20 cellular contexts compared by ENCODE assay signal in the genomic region with DNA sequence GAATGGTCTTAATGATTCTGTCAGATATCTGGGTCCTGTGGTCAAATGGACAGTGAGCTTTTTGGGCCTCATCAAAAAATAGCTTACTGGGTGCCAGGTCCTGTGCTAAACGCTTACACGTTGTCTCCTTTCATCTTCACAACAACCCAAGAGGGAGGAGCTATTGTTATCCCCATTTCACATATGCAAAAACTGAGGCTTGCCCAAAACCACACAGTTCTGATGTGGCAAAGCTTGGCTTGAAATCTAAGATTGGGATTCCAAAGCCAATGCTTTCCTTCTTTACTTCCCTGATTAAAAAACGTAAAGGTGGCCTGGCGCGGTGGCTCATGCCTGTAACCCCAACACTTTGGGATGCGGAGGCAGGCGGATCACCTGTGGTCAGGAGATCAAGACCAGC.
DNase-seq lines count a peak whose midpoint lies in the region; ATAC-seq, FAIRE-seq and TF ChIP-seq lines count a peak whose summit lies in the region.
"Had no signal": no experiment of that assay in that cellular context is flagged by ENCODE, and none has a peak within 500 bp of the region (broad histone marks: within the 10 kb centered on the region; RNA-seq: fewer than 3 reads in every experiment).

No MANE protein-coding gene starts in this region.

- H3K27ac ChIP-seq in HepG2 (ENCODE audit: extremely low read length, insufficient read depth, low read length) (no peak overlapping the region), right lobe of liver (no peak overlapping the region), GM12878 (ENCODE audit: control insufficient read depth, insufficient read depth) (no peak overlapping the region)
- H3K27ac ChIP-seq: C4-2B had no signal

- TF ChIP-seq CTCF in HepG2 (CRISPR knock-in tag; IDR thresholded peaks at IDR 0.05) (no peak), right lobe of liver (IDR thresholded peaks at IDR 0.05) (no peak), GM12878 (IDR thresholded peaks at IDR 0.05 in 2 of 3, conservative IDR thresholded peaks at IDR 0.05 in 1 of 3; ENCODE audit: control insufficient read depth in 2 of 3, extremely low read depth in 1 of 3, insufficient read depth in 1 of 3, low read depth in 3 of 3, low read length in 3 of 3) (no peak)

- no peaks in the 10 kb centered on the region for H3K27me3 ChIP-seq in HepG2 (ENCODE audit: control insufficient read depth in 1 of 2, insufficient read depth in 2 of 2, low read length in 2 of 2)
- H3K27me3 ChIP-seq in right lobe of liver, result no peaks in the 10 kb centered on the region
- peaks cover 0 to 2% of the 10 kb centered on the region in 2 experiments; a peak in 1 of 4 replicates for H3K27me3 ChIP-seq in GM12878 (replicated peaks in 1 of 2; ENCODE audit: control insufficient read depth in 2 of 2, insufficient read depth in 2 of 2, low read length in 1 of 2)

- H4K20me1 ChIP-seq in HepG2 (ENCODE audit: insufficient read depth, low read length) (no peaks in the 10 kb centered on the region), GM12878 (ENCODE audit: control insufficient read depth, insufficient read depth) (no peaks in the 10 kb centered on the region)

- ATAC-seq in HepG2 (no peak), right lobe of liver (no peak), GM12878 (no peak)
- no peak for ATAC-seq in activated T-helper 17 cell treated with anti-CD3 and anti-CD28 coated beads, Interleukin-2, amount 50 U/mL, for 72 hours (replicated peaks)
- ATAC-seq: GM23338 had no signal

- CTCF ChIA-PET in HepG2 (lab: Yijun Ruan, JAX; ENCODE audit: low intra/inter-chr PET ratio, low total read pairs) (no interaction called here), GM12878 (lab: Yijun Ruan, JAX) (interaction anchor here (0.6 to 1.9 kb wide), 7 partner anchors 11 to 232 kb away, joined by 3 to 4 read pairs (median 3); no protein-coding TSS in a partner anchor)

- TF ChIP-seq POLR2A in HepG2 (IDR thresholded peaks at IDR 0.05; ENCODE audit: insufficient read depth in 1 of 2, low read depth in 2 of 2, low read length in 2 of 2) (no peak), right lobe of liver (IDR thresholded peaks at IDR 0.05) (no peak), GM12878 (IDR thresholded peaks at IDR 0.05; ENCODE audit: low read depth, low read length) (no peak)

- POLR2A ChIA-PET in HepG2 (lab: Yijun Ruan, JAX), result no interaction called here
- POLR2A ChIA-PET in GM12878 (lab: Charles Lee), result interaction anchor here (0.6 kb wide), 1 partner anchor 70 kb away, joined by 8 read pairs; the partner anchor contains the start of gene ACTR2

- DNase-seq in HepG2 (ENCODE audit: low spot score) (no peak), right lobe of liver (no peak), NAMALWA (ENCODE audit: low spot score) (peak; percentile 25), GM12878 (ENCODE audit: low read depth, low spot score) (no peak), NCI-H128 (lab: John Stamatoyannopoulos, UW; ENCODE audit: unreplicated experiment) (no peak), NCI-H1092 treated with DMSO at 0.1 percent for 48 hours (lab: John Stamatoyannopoulos, UW) (no peak)
- DNase-seq: 8988T; ACHN; AML-193; Caco-2; CD4-positive, alpha-beta T cell; HCEC 1CT had no signal

- H3K79me2 ChIP-seq in HepG2 (ENCODE audit: insufficient read depth, low read length) (no peaks in the 10 kb centered on the region), GM12878 (ENCODE audit: control insufficient read depth, insufficient read depth, low read length) (no peaks in the 10 kb centered on the region)

- H2AFZ ChIP-seq in HepG2 (ENCODE audit: low read length) (no peak overlapping the region), GM12878 (ENCODE audit: control insufficient read depth, low read depth, low read length) (no peak overlapping the region)
- H2AFZ ChIP-seq: GM23338 had no signal

- H3K4me1 ChIP-seq in HepG2 (ENCODE audit: insufficient read depth, low read length) (peaks cover 76% of the 10 kb centered on the region), right lobe of liver (no peaks in the 10 kb centered on the region), GM12878 (ENCODE audit: control insufficient read depth, insufficient read depth, low read length) (peaks cover 32% of the 10 kb centered on the region)

- in situ Hi-C loops in HepG2 (cut with HindIII; ENCODE audit: extremely low pct_ligation_motif_present, low pct_unique_long_range_greater_than_20kb) (no loop called here), GM12878 (cut with MboI) (no loop called here)

- no peak overlapping the region for H3K27ac Mint-ChIP-seq in activated T-helper 17 cell treated with anti-CD3 and anti-CD28 coated beads, Interleukin-2, amount 50 U/mL, for 72 hours
- H3K27ac Mint-ChIP-seq: CD4-positive, alpha-beta T cell; GM23338 had no signal

- no peak overlapping the region for H3K4me3 Mint-ChIP-seq in activated T-helper 17 cell treated with anti-CD3 and anti-CD28 coated beads, Interleukin-2, amount 50 U/mL, for 72 hours
- H3K4me3 Mint-ChIP-seq: CD4-positive, alpha-beta T cell; GM23338 had no signal

- WGBS in HepG2 (ENCODE audit: low lambda C conversion rate), result 97% methylated on average over 7 of the region's 7 CpGs
- WGBS in right lobe of liver (ENCODE audit: insufficient coverage, low coverage, low lambda C conversion rate, missing lambda C conversion rate), result 83% methylated on average over 7 of the region's 7 CpGs
- WGBS in GM12878 (ENCODE audit: insufficient coverage, insufficient replicate concordance, low lambda C conversion rate, missing lambda C conversion rate), result 62% methylated on average over 7 of the region's 7 CpGs

- no peaks in the 10 kb centered on the region for H3K9me3 Mint-ChIP-seq in activated T-helper 17 cell treated with anti-CD3 and anti-CD28 coated beads, Interleukin-2, amount 50 U/mL, for 72 hours
- H3K9me3 Mint-ChIP-seq: CD4-positive, alpha-beta T cell; GM23338 had no signal

- TF ChIP-seq EP300 in HepG2 (IDR thresholded peaks at IDR 0.05; ENCODE audit: low read depth in 2 of 2, low read length in 2 of 2) (no peak), HepG2 (CRISPR knock-in tag; IDR thresholded peaks at IDR 0.05; ENCODE audit: borderline replicate concordance) (no peak), GM12878 (IDR thresholded peaks at IDR 0.05; ENCODE audit: borderline replicate concordance in 1 of 2, control insufficient read depth in 1 of 2, low read depth in 2 of 2, low read length in 2 of 2) (no peak)

- no TSS peak for BruUV-seq in HepG2 (replicated peaks; lab: Mats Ljungman, UMichigan)
- BruUV-seq in GM12878 (replicated peaks; lab: Mats Ljungman, UMichigan), result no TSS peak

- H3K9me3 ChIP-seq in HepG2 (ENCODE audit: low read length), result no peaks in the 10 kb centered on the region
- no peaks in the 10 kb centered on the region for H3K9me3 ChIP-seq in right lobe of liver
- H3K9me3 ChIP-seq in GM12878 (replicated peaks; ENCODE audit: control insufficient read depth, insufficient read depth, low read length), result no peaks in the 10 kb centered on the region
- H3K9me3 ChIP-seq: Caco-2 had no signal

- no peak for TF ChIP-seq RAD21 in HepG2 (CRISPR knock-in tag; IDR thresholded peaks at IDR 0.05)
- no peak for TF ChIP-seq RAD21 in GM12878 (IDR thresholded peaks at IDR 0.05; ENCODE audit: insufficient read depth, low read depth, low read length)

- no peaks in the 10 kb centered on the region for H3K36me3 ChIP-seq in HepG2 (replicated peaks in 1 of 2; ENCODE audit: control insufficient read depth in 1 of 2, insufficient read depth in 2 of 2, low read length in 2 of 2)
- H3K36me3 ChIP-seq in right lobe of liver, result no peaks in the 10 kb centered on the region
- no peaks in the 10 kb centered on the region for H3K36me3 ChIP-seq in GM12878 (ENCODE audit: control insufficient read depth in 2 of 2, insufficient read depth in 2 of 2, low read length in 1 of 2)

- RAD21 ChIA-PET in GM12878 (lab: Charles Lee; ENCODE audit: unreplicated experiment), result interaction anchor here (0.6 to 1.1 kb wide), 2 partner anchors 23 to 44 kb away, joined by 3 read pairs; no protein-coding TSS in a partner anchor

- H3K9ac ChIP-seq in HepG2 (ENCODE audit: insufficient read depth, low read depth, low read length) (no peak overlapping the region), GM12878 (ENCODE audit: control insufficient read depth, insufficient read depth, low read length) (no peak overlapping the region)

- SMC1A ChIA-PET in GM12878 (lab: Charles Lee; ENCODE audit: uncharacterized antibody, unreplicated experiment), result interaction anchor here (0.6 to 1.7 kb wide), 8 partner anchors 12 to 256 kb away, joined by 3 to 8 read pairs (median 4); no protein-coding TSS in a partner anchor

- peaks cover 12% of the 10 kb centered on the region for H3K36me3 Mint-ChIP-seq in activated T-helper 17 cell treated with anti-CD3 and anti-CD28 coated beads, Interleukin-2, amount 50 U/mL, for 72 hours (ENCODE audit: low read depth)

- no peak overlapping the region for H3K4me2 ChIP-seq in HepG2 (ENCODE audit: low read depth, low read length)
- peak overlapping the region; percentile 18; the same call in 1 of the 2 replicates for H3K4me2 ChIP-seq in GM12878 (ENCODE audit: control insufficient read depth, insufficient read depth)
- H3K4me2 ChIP-seq: GM23338 had no signal

- H3K4me1 Mint-ChIP-seq in activated T-helper 17 cell treated with anti-CD3 and anti-CD28 coated beads, Interleukin-2, amount 50 U/mL, for 72 hours, result peaks cover 28% of the 10 kb centered on the region

- FAIRE-seq in HepG2 (lab: Jason Lieb, UNC) (no peak), GM12878 (lab: Jason Lieb, UNC) (no peak)
- FAIRE-seq: D721Med, G401.6, GM12892, GM18507, H54 had no signal

- H3K27me3 Mint-ChIP-seq in activated T-helper 17 cell treated with anti-CD3 and anti-CD28 coated beads, Interleukin-2, amount 50 U/mL, for 72 hours, result peaks cover 11% of the 10 kb centered on the region
- H3K27me3 Mint-ChIP-seq: CD4-positive, alpha-beta T cell had no signal

- H3K4me3 ChIP-seq in HepG2 (replicated peaks in 1 of 3; ENCODE audit: insufficient read depth in 1 of 3, low read depth in 2 of 3, low read length in 3 of 3) (no peak overlapping the region), right lobe of liver (no peak overlapping the region), GM12878 (no peak overlapping the region)
- H3K4me3 ChIP-seq: GM23338 had no signal

- intact Hi-C loops in HepG2 (cut with micrococcal nuclease; ENCODE audit: unreplicated experiment), result no loop called here
- intact Hi-C loops in right lobe of liver (cut with DNase I), result no loop called here
- intact Hi-C loops in GM12878 (cut with micrococcal nuclease; ENCODE audit: unreplicated experiment), result no loop called here

TF ChIP-seq in HepG2, 621 proteins besides CTCF, POLR2A, EP300 and RAD21:
- TF ChIP-seq ZNF629 (CRISPR knock-in tag; conservative IDR thresholded peaks at IDR 0.05) (peak; percentile 82), ZNF839 (CRISPR knock-in tag; IDR thresholded peaks at IDR 0.05; ENCODE audit: borderline replicate concordance) (no peak)

TF ChIP-seq in GM12878, 131 proteins besides CTCF, POLR2A, EP300 and RAD21:
- TF ChIP-seq SRF (IDR thresholded peaks at IDR 0.05; ENCODE audit: low read depth in 2 of 2, low read length in 2 of 2) (no peak), RUNX3 (IDR thresholded peaks at IDR 0.05; ENCODE audit: low read length) (peak; percentile 24; the same call in 1 of the 2 replicates), POU2F2 (IDR thresholded peaks at IDR 0.05; ENCODE audit: borderline replicate concordance, low read depth, low read length) (peak; percentile 66; the same call in 1 of the 3 replicates)
